In the genomic region with DNA sequence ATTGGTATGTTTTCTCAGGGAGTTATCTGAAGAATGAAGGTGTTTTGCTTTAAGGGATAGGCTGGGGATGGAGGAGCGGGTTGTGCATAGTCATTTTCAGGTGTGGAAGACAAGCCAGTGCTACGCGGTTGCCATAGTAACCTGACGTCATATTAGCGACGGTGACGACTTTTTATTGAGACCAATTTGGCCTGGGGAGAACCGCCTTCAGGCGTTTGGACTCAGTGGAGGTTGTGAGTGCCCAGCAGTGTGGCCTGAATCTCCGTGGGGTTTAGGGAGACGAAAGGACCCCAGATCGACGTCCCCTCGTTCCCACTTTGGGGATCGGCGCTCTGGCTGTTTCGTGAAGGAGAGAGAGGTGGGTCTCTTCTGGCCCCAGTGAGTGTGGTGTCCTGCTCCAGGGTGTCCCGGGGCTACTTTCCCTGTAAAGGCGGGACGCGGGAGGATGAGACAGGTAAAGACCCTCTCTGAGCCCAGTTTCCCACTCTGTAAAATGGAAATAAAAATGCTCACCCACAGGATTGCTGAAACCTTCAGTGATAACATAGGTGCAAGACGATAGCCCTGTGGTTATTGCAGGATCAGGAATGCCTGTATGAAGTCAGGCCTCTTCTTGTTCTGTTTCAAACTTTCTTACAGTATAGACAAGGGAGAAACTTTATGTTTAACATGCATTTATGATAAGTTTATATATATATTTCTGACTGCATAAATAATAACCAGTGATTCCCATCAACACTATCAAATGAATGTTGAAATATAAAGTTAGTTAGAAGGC, we compare ENCODE assay signal across 8 cellular contexts. TPM values are rescaled to one million over a fixed set of nuclear protein-coding genes. Genes with fewer than 3 reads are reported as not detected.
A peak's percentile ranks its signal among the peaks of the same experiment; 100 is the strongest.
DNase-seq lines count a peak whose midpoint lies in the region; ATAC-seq, FAIRE-seq and TF ChIP-seq lines count a peak whose summit lies in the region.

No MANE protein-coding gene starts in this region.

- DNase-seq in AG08395 (ENCODE audit: low spot score) (peak; percentile 74), NCI-H2171 treated with DMSO at 0.1 percent for 48 hours (lab: John Stamatoyannopoulos, UW) (peak; percentile 79), WTC11 (ENCODE audit: low spot score) (peak; percentile 75), keratinocyte (ENCODE audit: low read depth, low spot score) (peak; percentile 40)
- peak; percentile 61 to 79 for DNase-seq in central memory CD8-positive, alpha-beta T cell (ENCODE audit: low spot score in 2 of 2)
- peak; percentile 31 to 47 for DNase-seq in stimulated activated CD4-positive, alpha-beta T cell treated with anti-CD3 and anti-CD28 coated beads, Interleukin-15, amount 100 ng/mL, for 1 hour (ENCODE audit: low read depth in 1 of 2, low spot score in 1 of 2)

- H3K27me3 Mint-ChIP-seq in WTC11 (ENCODE audit: low read depth): no peaks in the 10 kb centered on the region
- H3K27me3 Mint-ChIP-seq in central memory CD8-positive, alpha-beta T cell: no peaks in the 10 kb centered on the region

- peak; percentile 20 for FAIRE-seq in keratinocyte (lab: Jason Lieb, UNC)

- H3K27ac Mint-ChIP-seq in WTC11: peak overlapping the region; percentile 99
- peak overlapping the region; percentile 99 for H3K27ac Mint-ChIP-seq in central memory CD8-positive, alpha-beta T cell (ENCODE audit: low read depth)

- peaks cover 5% of the 10 kb centered on the region for H3K9me3 Mint-ChIP-seq in WTC11
- no peaks in the 10 kb centered on the region for H3K9me3 Mint-ChIP-seq in central memory CD8-positive, alpha-beta T cell

- H3K4me3 ChIP-seq in keratinocyte (ENCODE audit: control insufficient read depth in 2 of 3, extremely low read depth in 1 of 3, insufficient read depth in 2 of 3, low read depth in 1 of 3, low read length in 3 of 3): peak overlapping the region; percentile 50 to 77 (median 74)

- no peaks in the 10 kb centered on the region for H3K9me3 ChIP-seq in keratinocyte (ENCODE audit: control insufficient read depth, low read depth, low read length)

- H3K79me2 ChIP-seq in keratinocyte (ENCODE audit: control insufficient read depth, insufficient read depth, low read length): peaks cover 16% of the 10 kb centered on the region

- CTCF ChIA-PET in WTC11 (lab: Charles Lee): interaction anchor here (0.6 to 1.1 kb wide), 2 partner anchors 67 to 1177 kb away, joined by 3 to 4 read pairs; no protein-coding TSS in a partner anchor

- H3K4me1 ChIP-seq in keratinocyte (ENCODE audit: control insufficient read depth, extremely low read depth, insufficient read depth, low read length): peaks cover 6% of the 10 kb centered on the region

- H3K36me3 ChIP-seq in keratinocyte (ENCODE audit: control insufficient read depth in 2 of 2, extremely low read depth in 1 of 2, insufficient read depth in 2 of 2, low read length in 2 of 2): no peaks in the 10 kb centered on the region

- no peaks in the 10 kb centered on the region for H3K9me1 ChIP-seq in keratinocyte (ENCODE audit: control insufficient read depth, extremely low read depth, insufficient read depth, low read length)

- H3K36me3 Mint-ChIP-seq in WTC11: peaks cover 6% of the 10 kb centered on the region
- H3K36me3 Mint-ChIP-seq in central memory CD8-positive, alpha-beta T cell (ENCODE audit: insufficient read depth): peaks cover 12% of the 10 kb centered on the region

- H3K9ac ChIP-seq in keratinocyte (ENCODE audit: control insufficient read depth, extremely low read depth, insufficient read depth, low read length): peak overlapping the region; percentile 96

- POLR2A ChIA-PET in WTC11 (lab: Charles Lee): no interaction called here

- H3K4me1 Mint-ChIP-seq in WTC11: peaks cover 5% of the 10 kb centered on the region
- H3K4me1 Mint-ChIP-seq in central memory CD8-positive, alpha-beta T cell: peaks cover 22% of the 10 kb centered on the region

- peak overlapping the region; percentile 57 for H3K4me2 ChIP-seq in keratinocyte (ENCODE audit: control insufficient read depth, extremely low read depth, insufficient read depth, low read depth, low read length)

- TF ChIP-seq CTCF in WTC11 (IDR thresholded peaks at IDR 0.05) (no peak), keratinocyte (optimal IDR thresholded peaks at IDR 0.05 in 1 of 3, IDR thresholded peaks at IDR 0.05 in 1 of 3, conservative IDR thresholded peaks at IDR 0.05 in 1 of 3; ENCODE audit: extremely low read depth in 1 of 3, insufficient read depth in 2 of 3, low read length in 3 of 3) (no peak)

- H4K20me1 ChIP-seq in keratinocyte (ENCODE audit: control insufficient read depth, extremely low read depth, insufficient read depth, low read length): no peaks in the 10 kb centered on the region

- dilution Hi-C loops in keratinocyte (cut with MboI; ENCODE audit: extremely low pct_ligation_motif_present, low sequenced_read_pairs): no loop called here

- ATAC-seq in GM18870 (IDR thresholded peaks at IDR 0.05; ENCODE audit: unreplicated experiment) (peak; percentile 94), HG03108 (IDR thresholded peaks at IDR 0.05; ENCODE audit: unreplicated experiment) (peak; percentile 83), WTC11 (peak; percentile 91)
- peak; percentile 83 for ATAC-seq in central memory CD8-positive, alpha-beta T cell (replicated peaks; ENCODE audit: extremely low read depth, poor library complexity, severe bottlenecking)

- peak overlapping the region; percentile 87 for H2AFZ ChIP-seq in keratinocyte (ENCODE audit: control insufficient read depth, low read length)

- H3K4me3 Mint-ChIP-seq in WTC11: peak overlapping the region; percentile 99
- H3K4me3 Mint-ChIP-seq in central memory CD8-positive, alpha-beta T cell: peak overlapping the region; percentile 99

- H3K27ac ChIP-seq in keratinocyte (ENCODE audit: control insufficient read depth, insufficient read depth, low read length): peak overlapping the region; percentile 91

- H3K27me3 ChIP-seq in keratinocyte (ENCODE audit: control insufficient read depth, extremely low read depth, insufficient read depth, low read length): no peaks in the 10 kb centered on the region

TF ChIP-seq in WTC11, 78 proteins besides CTCF, POLR2A, EP300 and RAD21:
- TF ChIP-seq CREM (CRISPR knock-in tag; IDR thresholded peaks at IDR 0.05) (peak; percentile 96), RELA (CRISPR knock-in tag; IDR thresholded peaks at IDR 0.05; ENCODE audit: borderline replicate concordance) (no peak)

RNA-seq across cellular contexts. Expression of a gene that starts 48.6 kb away (rescaled TPM):
- total RNA-seq in WTC11 (2021): 13.2 to 14.6 TPM (median 13.7 TPM) in 3 replicates
- polyA plus RNA-seq in keratinocyte: 3.0 to 3.1 TPM (median 3.0 TPM) in 3 replicates
- polyA plus RNA-seq in keratinocyte (2011; ENCODE audit: low read depth): 1.1 TPM
- polyA plus RNA-seq in keratinocyte (2011; cell fraction: cytosol; rRNA removed): 2.2 and 3.4 TPM in 2 replicates
- polyA plus RNA-seq in keratinocyte (2011; cell fraction: nucleus; rRNA removed): 2.9 and 4.1 TPM in 2 replicates
- 1.5 and 2.6 TPM in 2 replicates for polyA plus RNA-seq in keratinocyte (2012; ENCODE audit: low replicate concordance)
- 1.1 to 4.6 TPM (median 4.5 TPM) in 3 replicates for polyA minus RNA-seq in keratinocyte
- polyA minus RNA-seq in keratinocyte (2011; cell fraction: cytosol; rRNA and poly(A)+ RNA removed): 6.5 TPM
- 3.1 and 6.2 TPM in 2 replicates for polyA minus RNA-seq in keratinocyte (2011; cell fraction: nucleus; rRNA and poly(A)+ RNA removed)

RNA-seq across cellular contexts. Expression of a gene that starts 56.9 kb away (rescaled TPM):
- 18.5 to 20.0 TPM (median 18.9 TPM) in 3 replicates for total RNA-seq in WTC11 (2021)
- polyA plus RNA-seq in keratinocyte: 3.6 to 4.9 TPM (median 3.8 TPM) in 3 replicates
- polyA plus RNA-seq in keratinocyte (2011; ENCODE audit: low read depth): 2.1 TPM
- 3.4 and 4.5 TPM in 2 replicates for polyA plus RNA-seq in keratinocyte (2011; cell fraction: cytosol; rRNA removed)
- polyA plus RNA-seq in keratinocyte (2011; cell fraction: nucleus; rRNA removed): 4.9 and 6.0 TPM in 2 replicates
- polyA plus RNA-seq in keratinocyte (2012; ENCODE audit: low replicate concordance): 3.2 and 4.7 TPM in 2 replicates
- polyA minus RNA-seq in keratinocyte: 1.7 to 6.2 TPM (median 5.3 TPM) in 3 replicates
- polyA minus RNA-seq in keratinocyte (2011; cell fraction: cytosol; rRNA and poly(A)+ RNA removed): 3.3 TPM
- 2.4 and 5.1 TPM in 2 replicates for polyA minus RNA-seq in keratinocyte (2011; cell fraction: nucleus; rRNA and poly(A)+ RNA removed)

Comparison
In these comparisons a context has a peak if more than half of its experiments do, and no peak if none do; other contexts are left out.
1. Peak in every context shown above with its lines: DNase-seq, ATAC-seq, H3K4me3 ChIP-seq and H3K27ac ChIP-seq.